ENCODE assay signal across 39 cellular contexts in genomic region chr5:41532485-41532884, GRCh38. TPM values are rescaled to one million over a fixed set of nuclear protein-coding genes. Genes with fewer than 3 reads are reported as not detected.
"Had no signal": no experiment of that assay in that cellular context is flagged by ENCODE, and none has a peak within 500 bp of the region (broad histone marks: within the 10 kb centered on the region; RNA-seq: fewer than 3 reads in every experiment).

No MANE protein-coding gene starts in this region.

- H3K9me3 ChIP-seq: adrenal gland, body of pancreas had no signal

- H3K4me1 Mint-ChIP-seq: activated naive CD4-positive, alpha-beta T cell treated with anti-CD3 and anti-CD28 coated beads, Interleukin-2, amount 10 ng/mL, durations not matched to agents 7 days and 5 days; activated naive CD4-positive, alpha-beta T cell treated with anti-CD3 and anti-CD28 coated beads, Interleukin-2, amount 50 U/mL, for 24 hours; activated naive CD8-positive, alpha-beta T cell treated with anti-CD3 and anti-CD28 coated beads for 36 hours; activated naive CD8-positive, alpha-beta T cell treated with anti-CD3 and anti-CD28 coated beads, Interleukin-2, amount 10 ng/mL, durations not matched to agents 7 days and 5 days; activated naive CD8-positive, alpha-beta T cell treated with anti-CD3 and anti-CD28 coated beads, Interleukin-2, amount 50 U/mL, for 24 hours; activated T-helper 17 cell treated with anti-CD3 and anti-CD28 coated beads, Interleukin-2, amount 50 U/mL, for 72 hours; brain; central memory CD8-positive, alpha-beta T cell had no signal

- H3K27ac Mint-ChIP-seq: activated naive CD4-positive, alpha-beta T cell treated with anti-CD3 and anti-CD28 coated beads for 36 hours; activated naive CD4-positive, alpha-beta T cell treated with anti-CD3 and anti-CD28 coated beads, Interleukin-2, amount 10 ng/mL, durations not matched to agents 7 days and 5 days; activated naive CD4-positive, alpha-beta T cell treated with anti-CD3 and anti-CD28 coated beads, Interleukin-2, amount 50 U/mL, for 24 hours; activated naive CD4-positive, alpha-beta T cell treated with anti-CD3 and anti-CD28 coated beads, Interleukin-2, amount 50 U/mL, for 72 hours; activated naive CD8-positive, alpha-beta T cell; activated naive CD8-positive, alpha-beta T cell treated with anti-CD3 and anti-CD28 coated beads for 36 hours; activated naive CD8-positive, alpha-beta T cell treated with anti-CD3 and anti-CD28 coated beads, Interleukin-2, amount 10 ng/mL, durations not matched to agents 7 days and 5 days; activated naive CD8-positive, alpha-beta T cell treated with anti-CD3 and anti-CD28 coated beads, Interleukin-2, amount 50 U/mL, for 24 hours; activated T-cell treated with anti-CD3 and anti-CD28 coated beads, Interleukin-2, amount 50 U/mL, for 24 hours; activated T-cell treated with anti-CD3 and anti-CD28 coated beads, Interleukin-2, amount 50 U/mL, for 72 hours; activated T-helper 1 cell treated with anti-CD3 and anti-CD28 coated beads, Interleukin-12 subunit alpha, Interleukin-12 subunit beta, Interleukin-2, Interleukin-4 antibody, amounts not matched to agents 30 ng/mL and 10 ng/mL and 1 ng/mL, durations not matched to agents 14 hours and 24 hours and 36 hours; activated T-helper 17 cell treated with anti-CD3 and anti-CD28 coated beads, Interleukin-2, amount 50 U/mL, for 72 hours; activated T-helper 2 cell treated with anti-CD3 and anti-CD28 coated beads, Interferon-gamma antibody, Interleukin-2, Interleukin-4, amounts not matched to agents 10 μg/mL and 5 μg/mL and 100 μg/mL, durations not matched to agents 14 hours and 24 hours and 36 hours; brain had no signal

- H3K4me1 ChIP-seq: ascending aorta, body of pancreas, breast epithelium had no signal

- H3K36me3 Mint-ChIP-seq: activated naive CD4-positive, alpha-beta T cell treated with anti-CD3 and anti-CD28 coated beads, Interleukin-2, amount 10 ng/mL, durations not matched to agents 7 days and 5 days; activated naive CD4-positive, alpha-beta T cell treated with anti-CD3 and anti-CD28 coated beads, Interleukin-2, amount 50 U/mL, for 24 hours; activated naive CD8-positive, alpha-beta T cell; activated naive CD8-positive, alpha-beta T cell treated with anti-CD3 and anti-CD28 coated beads for 36 hours; activated naive CD8-positive, alpha-beta T cell treated with anti-CD3 and anti-CD28 coated beads, Interleukin-2, amount 10 ng/mL, durations not matched to agents 7 days and 5 days; brain had no signal

- H3K27ac ChIP-seq: adrenal gland, ascending aorta, body of pancreas, brain microvascular endothelial cell, breast epithelium, cardiac muscle cell had no signal

- H3K27me3 Mint-ChIP-seq: activated naive CD4-positive, alpha-beta T cell treated with anti-CD3 and anti-CD28 coated beads, Interleukin-2, amount 10 ng/mL, durations not matched to agents 7 days and 5 days; activated naive CD4-positive, alpha-beta T cell treated with anti-CD3 and anti-CD28 coated beads, Interleukin-2, amount 50 U/mL, for 24 hours; activated naive CD8-positive, alpha-beta T cell; activated naive CD8-positive, alpha-beta T cell treated with anti-CD3 and anti-CD28 coated beads for 36 hours; activated naive CD8-positive, alpha-beta T cell treated with anti-CD3 and anti-CD28 coated beads, Interleukin-2, amount 50 U/mL, for 24 hours; activated T-cell treated with anti-CD3 and anti-CD28 coated beads, Interleukin-2, amount 50 U/mL, for 24 hours; activated T-helper 17 cell treated with anti-CD3 and anti-CD28 coated beads, Interleukin-2, amount 50 U/mL, for 72 hours; brain; central memory CD8-positive, alpha-beta T cell had no signal

- ATAC-seq: activated naive CD4-positive, alpha-beta T cell treated with anti-CD3 and anti-CD28 coated beads, Interleukin-2, amount 50 U/mL, for 72 hours; activated naive CD8-positive, alpha-beta T cell treated with anti-CD3 and anti-CD28 coated beads, Interleukin-2, amount 50 U/mL, for 24 hours; activated T-cell treated with anti-CD3 and anti-CD28 coated beads, Interleukin-2, amount 50 U/mL, for 4 hours; activated T-cell treated with anti-CD3 and anti-CD28 coated beads, Interleukin-2, amount 50 U/mL, for 72 hours; activated T-helper 17 cell treated with anti-CD3 and anti-CD28 coated beads, Interleukin-2, amount 50 U/mL, for 72 hours; body of pancreas had no signal

- H3K36me3 ChIP-seq: adrenal gland, ascending aorta, brain microvascular endothelial cell, breast epithelium, cardiac muscle cell had no signal

- DNase-seq: activated effector memory CD4-positive, alpha-beta T cell treated with anti-CD3 and anti-CD28 coated beads, Interleukin-2, amount 50 U/mL, for 16 hours; activated effector memory CD4-positive, alpha-beta T cell treated with Interleukin-2 at 50 U/mL for 16 hours; activated gamma-delta T cell; activated gamma-delta T cell treated with Interleukin-2 at 50 U/mL for 16 hours; activated naive CD4-positive, alpha-beta T cell; activated naive CD4-positive, alpha-beta T cell treated with anti-CD3 and anti-CD28 coated beads for 36 hours; activated naive CD4-positive, alpha-beta T cell treated with anti-CD3 and anti-CD28 coated beads, Interleukin-2, amount 10 ng/mL, durations not matched to agents 7 days and 5 days; activated naive CD4-positive, alpha-beta T cell treated with anti-CD3 and anti-CD28 coated beads, Interleukin-2, amount 50 U/mL, for 16 hours; activated naive CD4-positive, alpha-beta T cell treated with Interleukin-2 at 50 U/mL for 16 hours; activated naive CD8-positive, alpha-beta T cell treated with anti-CD3 and anti-CD28 coated beads for 36 hours; activated naive CD8-positive, alpha-beta T cell treated with anti-CD3 and anti-CD28 coated beads, Interleukin-2, amount 10 ng/mL, durations not matched to agents 7 days and 5 days; activated naive CD8-positive, alpha-beta T cell treated with anti-CD3 and anti-CD28 coated beads, Interleukin-2, amount 50 U/mL, for 24 hours; activated T-cell treated with anti-CD3 and anti-CD28 coated beads, Interleukin-2, amount 50 U/mL, for 24 hours; activated T-cell treated with anti-CD3 and anti-CD28 coated beads, Interleukin-2, amount 50 U/mL, for 4 hours; activated T-cell treated with anti-CD3 and anti-CD28 coated beads, Interleukin-2, amount 50 U/mL, for 48 hours; activated T-cell treated with anti-CD3 and anti-CD28 coated beads, Interleukin-2, amount 50 U/mL, for 72 hours; adrenal gland; amniotic stem cell; amygdala; anterior cingulate cortex; aorta; body of pancreas; brain microvascular endothelial cell; caudate nucleus; central memory CD4-positive, alpha-beta T cell; cerebellar nuclear complex had no signal

- H3K27me3 ChIP-seq: adrenal gland, ascending aorta, body of pancreas, brain microvascular endothelial cell, breast epithelium, cardiac muscle cell had no signal

- H3K9me3 Mint-ChIP-seq: activated naive CD4-positive, alpha-beta T cell treated with anti-CD3 and anti-CD28 coated beads, Interleukin-2, amount 50 U/mL, for 24 hours; activated naive CD8-positive, alpha-beta T cell treated with anti-CD3 and anti-CD28 coated beads for 36 hours; activated naive CD8-positive, alpha-beta T cell treated with anti-CD3 and anti-CD28 coated beads, Interleukin-2, amount 50 U/mL, for 24 hours; activated T-cell treated with anti-CD3 and anti-CD28 coated beads, Interleukin-2, amount 50 U/mL, for 4 hours had no signal

- H3K4me3 Mint-ChIP-seq: activated naive CD4-positive, alpha-beta T cell treated with anti-CD3 and anti-CD28 coated beads for 36 hours; activated naive CD4-positive, alpha-beta T cell treated with anti-CD3 and anti-CD28 coated beads, Interleukin-2, amount 10 ng/mL, durations not matched to agents 7 days and 5 days; activated naive CD4-positive, alpha-beta T cell treated with anti-CD3 and anti-CD28 coated beads, Interleukin-2, amount 50 U/mL, for 24 hours; activated naive CD8-positive, alpha-beta T cell; activated naive CD8-positive, alpha-beta T cell treated with anti-CD3 and anti-CD28 coated beads for 36 hours; activated naive CD8-positive, alpha-beta T cell treated with anti-CD3 and anti-CD28 coated beads, Interleukin-2, amount 10 ng/mL, durations not matched to agents 7 days and 5 days; activated naive CD8-positive, alpha-beta T cell treated with anti-CD3 and anti-CD28 coated beads, Interleukin-2, amount 50 U/mL, for 24 hours; activated T-cell treated with anti-CD3 and anti-CD28 coated beads, Interleukin-2, amount 50 U/mL, for 24 hours; activated T-cell treated with anti-CD3 and anti-CD28 coated beads, Interleukin-2, amount 50 U/mL, for 4 hours; activated T-cell treated with anti-CD3 and anti-CD28 coated beads, Interleukin-2, amount 50 U/mL, for 72 hours; activated T-helper 1 cell treated with anti-CD3 and anti-CD28 coated beads, Interleukin-12 subunit alpha, Interleukin-12 subunit beta, Interleukin-2, Interleukin-4 antibody, amounts not matched to agents 30 ng/mL and 10 ng/mL and 1 ng/mL, durations not matched to agents 14 hours and 24 hours and 36 hours; activated T-helper 17 cell treated with anti-CD3 and anti-CD28 coated beads, Interleukin-2, amount 50 U/mL, for 72 hours; brain; central memory CD8-positive, alpha-beta T cell had no signal

- H3K4me3 ChIP-seq: adrenal gland, ascending aorta, body of pancreas, breast epithelium, cardiac muscle cell had no signal

RNA-seq across cellular contexts. Expression of gene PLCXD3, which starts 22.1 kb away (rescaled TPM):
- total RNA-seq: activated naive CD4-positive, alpha-beta T cell treated with anti-CD3 and anti-CD28 coated beads for 36 hours; activated naive CD4-positive, alpha-beta T cell treated with anti-CD3 and anti-CD28 coated beads, Interleukin-2, amount 50 U/mL, for 72 hours; activated naive CD8-positive, alpha-beta T cell treated with anti-CD3 and anti-CD28 coated beads for 36 hours; activated naive CD8-positive, alpha-beta T cell treated with anti-CD3 and anti-CD28 coated beads, Interleukin-2, amount 10 ng/mL, durations not matched to agents 7 days and 5 days; activated T-cell treated with anti-CD3 and anti-CD28 coated beads, Interleukin-2, amount 50 U/mL, for 4 hours; activated T-cell treated with anti-CD3 and anti-CD28 coated beads, Interleukin-2, amount 50 U/mL, for 72 hours; activated T-helper 1 cell treated with anti-CD3 and anti-CD28 coated beads, Interleukin-12 subunit alpha, Interleukin-12 subunit beta, Interleukin-2, Interleukin-4 antibody, amounts not matched to agents 30 ng/mL and 10 ng/mL and 1 ng/mL, durations not matched to agents 14 hours and 24 hours and 36 hours; activated T-helper 17 cell treated with anti-CD3 and anti-CD28 coated beads, Interleukin-2, amount 50 U/mL, for 72 hours; activated T-helper 2 cell treated with anti-CD3 and anti-CD28 coated beads, Interferon-gamma antibody, Interleukin-2, Interleukin-4, amounts not matched to agents 10 μg/mL and 5 μg/mL and 100 μg/mL, durations not matched to agents 14 hours and 24 hours and 36 hours; bronchial epithelial cell; chondrocyte had no signal
